Comparison of ENCODE assay signal across 1 cellular context in the genomic region with DNA sequence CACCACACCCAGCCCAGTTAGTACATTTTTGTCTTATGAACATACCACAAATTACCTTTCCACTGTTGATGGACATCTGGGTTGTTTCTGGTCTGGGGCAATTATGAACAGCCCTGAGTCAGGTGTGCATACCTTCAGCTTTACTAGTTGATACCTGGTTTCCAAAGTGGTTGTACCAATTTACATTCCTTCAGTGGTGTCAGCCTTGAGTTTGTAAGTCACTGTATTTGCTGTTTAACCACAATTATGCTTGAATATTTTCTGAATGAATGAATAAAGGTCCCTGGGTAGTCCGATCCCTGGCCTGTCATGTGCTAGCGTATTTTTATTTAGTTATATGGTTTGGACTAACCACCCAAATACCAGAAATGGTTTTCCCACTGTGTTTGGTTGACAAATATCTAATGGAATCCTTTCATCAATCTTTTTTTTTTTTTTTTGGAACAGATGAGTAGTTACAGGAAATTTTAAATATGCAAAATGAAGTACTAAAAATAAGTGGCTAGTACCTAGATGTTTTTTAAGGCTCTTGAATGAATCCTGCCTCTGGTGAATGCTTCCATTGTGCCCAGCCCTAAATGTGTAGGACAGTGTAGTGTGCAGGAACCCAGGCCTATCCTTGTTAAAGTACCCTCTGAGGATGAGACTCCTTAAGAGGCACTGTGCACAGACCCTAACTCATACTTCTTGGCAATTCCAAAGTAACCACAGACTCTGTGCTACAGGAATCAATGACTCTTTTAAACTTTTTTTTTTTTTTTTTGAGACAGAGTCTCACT.
TF ChIP-seq lines count a peak whose summit lies in the region.

No MANE protein-coding gene starts in this region.

TF ChIP-seq in SK-N-SH, 30 proteins besides CTCF, POLR2A, EP300 and RAD21 (continued from another document):
- TF ChIP-seq, protein P1, sequence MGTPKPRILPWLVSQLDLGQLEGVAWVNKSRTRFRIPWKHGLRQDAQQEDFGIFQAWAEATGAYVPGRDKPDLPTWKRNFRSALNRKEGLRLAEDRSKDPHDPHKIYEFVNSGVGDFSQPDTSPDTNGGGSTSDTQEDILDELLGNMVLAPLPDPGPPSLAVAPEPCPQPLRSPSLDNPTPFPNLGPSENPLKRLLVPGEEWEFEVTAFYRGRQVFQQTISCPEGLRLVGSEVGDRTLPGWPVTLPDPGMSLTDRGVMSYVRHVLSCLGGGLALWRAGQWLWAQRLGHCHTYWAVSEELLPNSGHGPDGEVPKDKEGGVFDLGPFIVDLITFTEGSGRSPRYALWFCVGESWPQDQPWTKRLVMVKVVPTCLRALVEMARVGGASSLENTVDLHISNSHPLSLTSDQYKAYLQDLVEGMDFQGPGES (IDR thresholded peaks at IDR 0.05; ENCODE audit: low read depth, low read length), result no peak
- no peak for TF ChIP-seq NRF1 (IDR thresholded peaks at IDR 0.05; ENCODE audit: low read depth, low read length)
- TF ChIP-seq POLR2AphosphoS5 (IDR thresholded peaks at IDR 0.05; ENCODE audit: low read depth, low read length), result peak; percentile 39; the same call in 1 of the 2 replicates
- no peak for TF ChIP-seq MXI1 (IDR thresholded peaks at IDR 0.05; ENCODE audit: low read depth, low read length)
- TF ChIP-seq YY1 (IDR thresholded peaks at IDR 0.05; ENCODE audit: low read depth), result no peak
- TF ChIP-seq TEAD4 (IDR thresholded peaks at IDR 0.05; ENCODE audit: borderline replicate concordance, insufficient read depth), result 0 out of 2 replicates have a peak, but pooled peaks have one; percentile 55
- no peak for TF ChIP-seq RCOR1 (IDR thresholded peaks at IDR 0.05; ENCODE audit: low read length)
- TF ChIP-seq, protein P2, sequence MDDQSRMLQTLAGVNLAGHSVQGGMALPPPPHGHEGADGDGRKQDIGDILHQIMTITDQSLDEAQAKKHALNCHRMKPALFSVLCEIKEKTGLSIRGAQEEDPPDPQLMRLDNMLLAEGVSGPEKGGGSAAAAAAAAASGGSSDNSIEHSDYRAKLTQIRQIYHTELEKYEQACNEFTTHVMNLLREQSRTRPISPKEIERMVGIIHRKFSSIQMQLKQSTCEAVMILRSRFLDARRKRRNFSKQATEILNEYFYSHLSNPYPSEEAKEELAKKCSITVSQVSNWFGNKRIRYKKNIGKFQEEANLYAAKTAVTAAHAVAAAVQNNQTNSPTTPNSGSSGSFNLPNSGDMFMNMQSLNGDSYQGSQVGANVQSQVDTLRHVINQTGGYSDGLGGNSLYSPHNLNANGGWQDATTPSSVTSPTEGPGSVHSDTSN (IDR thresholded peaks at IDR 0.05), result peak; percentile 60
- peak; percentile 37; the same call in 1 of the 2 replicates for TF ChIP-seq FOSL2 (IDR thresholded peaks at IDR 0.05; ENCODE audit: borderline replicate concordance, low read depth)
- no peak for TF ChIP-seq FOXJ3 (CRISPR knock-in tag; IDR thresholded peaks at IDR 0.05)
- no peak for TF ChIP-seq GABPA (IDR thresholded peaks at IDR 0.05; ENCODE audit: low read depth)
